Comparison of ENCODE assay signal across 15 cellular contexts in the genomic region with DNA sequence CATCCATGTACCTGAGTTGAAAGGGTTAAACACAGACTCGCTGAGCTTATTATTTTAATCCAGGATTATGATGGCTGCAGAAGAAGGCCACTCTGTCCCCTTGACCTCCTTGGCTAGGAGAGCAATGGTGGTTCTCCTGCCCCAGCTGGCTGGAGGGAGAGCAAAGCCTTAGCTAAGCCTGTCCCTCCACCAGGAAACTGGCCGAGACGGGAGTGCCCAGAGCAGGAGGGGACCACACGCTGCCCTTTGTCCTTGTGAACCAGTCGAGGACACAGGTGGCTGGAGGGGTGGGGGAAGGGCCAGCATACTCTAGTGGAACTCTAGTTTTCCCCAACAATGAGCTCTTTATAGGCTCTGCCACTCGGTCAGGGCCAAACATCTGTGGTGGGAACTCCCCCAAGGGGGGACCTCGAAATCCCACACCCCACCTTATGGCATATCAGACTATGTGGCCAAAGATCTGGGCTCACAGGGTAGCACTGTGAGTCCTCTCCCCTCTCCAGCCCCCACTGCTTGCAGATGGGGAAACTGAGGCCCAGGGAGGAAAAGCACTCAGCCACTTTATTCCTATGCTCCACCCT. TPM values are rescaled to one million over a fixed set of nuclear protein-coding genes. Genes with fewer than 3 reads are reported as not detected.
DNase-seq lines count a peak whose midpoint lies in the region; ATAC-seq, FAIRE-seq and TF ChIP-seq lines count a peak whose summit lies in the region.
"Had no signal": no experiment of that assay in that cellular context is flagged by ENCODE, and none has a peak within 500 bp of the region (broad histone marks: within the 10 kb centered on the region; RNA-seq: fewer than 3 reads in every experiment).

No MANE protein-coding gene starts in this region.

- H3K4me3 ChIP-seq in OCI-LY3 (ENCODE audit: low read length), result no peak overlapping the region

- H3K9me3 ChIP-seq in OCI-LY3 (ENCODE audit: insufficient read depth, low read length), result no peaks in the 10 kb centered on the region
- H3K9me3 ChIP-seq: neutrophil had no signal

- H3K9ac ChIP-seq in OCI-LY3 (ENCODE audit: low read length), result no peak overlapping the region

- no peaks in the 10 kb centered on the region for H3K79me2 ChIP-seq in OCI-LY3 (ENCODE audit: low read length)

- peak overlapping the region; percentile 51 for H3K4me2 ChIP-seq in OCI-LY3 (ENCODE audit: low read length)

- H3K4me1 ChIP-seq in OCI-LY3 (ENCODE audit: low read length), result peaks cover 61% of the 10 kb centered on the region

- no peak for FAIRE-seq in frontal cortex (lab: Jason Lieb, UNC)
- FAIRE-seq: HTR-8/SVneo had no signal

- no peak for ATAC-seq in GM19351 (IDR thresholded peaks at IDR 0.05; ENCODE audit: unreplicated experiment)
- ATAC-seq in GM19467 (IDR thresholded peaks at IDR 0.05; ENCODE audit: unreplicated experiment), result no peak

- H2AFZ ChIP-seq in OCI-LY3 (ENCODE audit: low read depth, low read length), result no peak overlapping the region

- no peak overlapping the region for H3K27ac ChIP-seq in OCI-LY3 (ENCODE audit: low read length)
- peak overlapping the region; percentile 98 for H3K27ac ChIP-seq in temporal lobe (ENCODE audit: low read depth, low read length)
- H3K27ac ChIP-seq: epithelial cell of prostate, neutrophil had no signal

- no peak for TF ChIP-seq CTCF in OCI-LY3 (IDR thresholded peaks at IDR 0.05; ENCODE audit: low read depth, low read length)
- no peak for TF ChIP-seq CTCF in GM20000 (IDR thresholded peaks at IDR 0.05; ENCODE audit: extremely low read depth, missing control alignments)

- no peaks in the 10 kb centered on the region for H3K27me3 ChIP-seq in OCI-LY3 (ENCODE audit: low read depth, low read length)

- no peaks in the 10 kb centered on the region for H3K36me3 ChIP-seq in OCI-LY3 (replicated peaks; ENCODE audit: low read depth, low read length)
- H3K36me3 ChIP-seq: neutrophil had no signal

- no peaks in the 10 kb centered on the region for H4K20me1 ChIP-seq in OCI-LY3 (ENCODE audit: insufficient read depth, low read length)

- DNase-seq in frontal cortex (ENCODE audit: low spot score in 2 of 2) (peak; percentile 49 to 74), midbrain (lab: John Stamatoyannopoulos, UW) (peak; percentile 77), GM20000 (ENCODE audit: low spot score) (no peak)
- DNase-seq: activated CD4-positive, alpha-beta T cell treated with anti-CD3 and anti-CD28 coated beads, Interleukin-2, amount 50 U/mL, for 1 hour; central memory CD4-positive, alpha-beta T cell; H7; NCI-H1048; stimulated activated CD4-positive, alpha-beta T cell treated with anti-CD3 and anti-CD28 coated beads, Interleukin-4, amount 100 ng/mL, for 1 hour had no signal

RNA-seq across cellular contexts. Expression of gene KIAA1614, which starts 12.9 kb away (rescaled TPM):
- total RNA-seq in frontal cortex (5.7 TPM), temporal lobe (3.0 TPM)
